ENCODE assay signal across 9 cellular contexts in the genomic region with DNA sequence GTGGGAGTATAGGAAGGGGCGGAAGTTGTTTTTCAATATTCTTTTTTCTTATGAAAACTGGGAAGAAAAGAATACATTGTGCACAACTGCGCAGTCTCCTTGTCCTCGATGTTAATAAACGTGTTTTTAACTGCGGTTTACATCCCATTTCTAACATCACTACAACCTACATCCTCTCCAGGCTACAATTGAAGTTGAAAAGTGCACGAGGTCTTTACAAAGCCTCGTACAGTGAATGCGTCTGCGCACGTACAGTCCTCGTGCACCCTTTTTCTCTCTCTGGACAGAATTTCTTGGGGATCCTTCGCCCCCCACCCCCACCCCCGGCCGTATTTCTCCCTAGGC.
DNase-seq lines count a peak whose midpoint lies in the region; ATAC-seq and TF ChIP-seq lines count a peak whose summit lies in the region.
"Had no signal": no experiment of that assay in that cellular context is flagged by ENCODE, and none has a peak within 500 bp of the region (broad histone marks: within the 10 kb centered on the region; RNA-seq: fewer than 3 reads in every experiment).

No MANE protein-coding gene starts in this region.

- H3K27ac ChIP-seq in brain microvascular endothelial cell (no peak overlapping the region), thyroid gland (no peak overlapping the region)

- in situ Hi-C loops in brain microvascular endothelial cell (cut with HindIII; ENCODE audit: low pct_ligation_motif_present, low sequenced_read_pairs): no loop called here

- TF ChIP-seq CTCF in brain microvascular endothelial cell (IDR thresholded peaks at IDR 0.05; ENCODE audit: low read depth, low read length, missing control alignments) (no peak), thyroid gland (IDR thresholded peaks at IDR 0.05) (no peak)

- H3K4me3 Mint-ChIP-seq in activated naive CD4-positive, alpha-beta T cell treated with anti-CD3 and anti-CD28 coated beads for 36 hours: peak overlapping the region; percentile 50

- no peak for DNase-seq in activated naive CD4-positive, alpha-beta T cell treated with anti-CD3 and anti-CD28 coated beads for 36 hours
- no peak for DNase-seq in activated naive CD4-positive, alpha-beta T cell (lab: John Stamatoyannopoulos, UW)
- DNase-seq in brain microvascular endothelial cell (no peak), thyroid gland (no peak), amygdala (lab: John Stamatoyannopoulos, UW) (no peak)
- DNase-seq: NCI-H446 treated with DMSO at 0.1 percent for 48 hours had no signal

- H3K4me3 ChIP-seq in brain microvascular endothelial cell (ENCODE audit: low read depth, low read length) (peak overlapping the region; percentile 53), mononuclear cell (ENCODE audit: low read length) (peak overlapping the region; percentile 16), thyroid gland (replicated peaks in 1 of 3) (peak overlapping the region in 2 of 3 donors; percentile 20 to 31)

- H3K36me3 Mint-ChIP-seq in activated naive CD4-positive, alpha-beta T cell treated with anti-CD3 and anti-CD28 coated beads for 36 hours (ENCODE audit: low read depth): no peaks in the 10 kb centered on the region

- H3K27me3 Mint-ChIP-seq in activated naive CD4-positive, alpha-beta T cell treated with anti-CD3 and anti-CD28 coated beads for 36 hours (ENCODE audit: low read depth): peaks cover 40% of the 10 kb centered on the region

- H3K4me1 Mint-ChIP-seq in activated naive CD4-positive, alpha-beta T cell treated with anti-CD3 and anti-CD28 coated beads for 36 hours (ENCODE audit: low read depth): peaks cover 15% of the 10 kb centered on the region

- H3K36me3 ChIP-seq in brain microvascular endothelial cell (replicated peaks): no peaks in the 10 kb centered on the region
- H3K36me3 ChIP-seq in thyroid gland: no peaks in the 10 kb centered on the region

- H3K27me3 ChIP-seq in brain microvascular endothelial cell (replicated peaks): no peaks in the 10 kb centered on the region
- peaks cover 30% of the 10 kb centered on the region for H3K27me3 ChIP-seq in mononuclear cell (ENCODE audit: insufficient read depth, low read length)
- H3K27me3 ChIP-seq in thyroid gland: no peaks in the 10 kb centered on the region

- no peak overlapping the region for H3K27ac Mint-ChIP-seq in activated naive CD4-positive, alpha-beta T cell treated with anti-CD3 and anti-CD28 coated beads for 36 hours

- peaks cover 12% of the 10 kb centered on the region for H3K4me1 ChIP-seq in mononuclear cell (ENCODE audit: insufficient read depth, low read length)
- peaks cover 3 to 4% of the 10 kb centered on the region in 2 donors for H3K4me1 ChIP-seq in thyroid gland

- peaks cover 3% of the 10 kb centered on the region for H3K9me3 Mint-ChIP-seq in activated naive CD4-positive, alpha-beta T cell treated with anti-CD3 and anti-CD28 coated beads for 36 hours

- CTCF ChIA-PET in activated naive CD4-positive, alpha-beta T cell treated with anti-CD3 and anti-CD28 coated beads for 36 hours (lab: Charles Lee): interaction anchor here (0.6 to 3.0 kb wide), 5 partner anchors 9 to 808 kb away, joined by 3 to 20 read pairs (median 4); no protein-coding TSS in a partner anchor

- no peaks in the 10 kb centered on the region for H3K9me3 ChIP-seq in mononuclear cell (ENCODE audit: low read depth, low read length)
- H3K9me3 ChIP-seq in thyroid gland: no peaks in the 10 kb centered on the region

- ATAC-seq in HG02884 (IDR thresholded peaks at IDR 0.05; ENCODE audit: unreplicated experiment) (no peak), GM21515 (IDR thresholded peaks at IDR 0.05; ENCODE audit: unreplicated experiment) (no peak)

- intact Hi-C loops in activated naive CD4-positive, alpha-beta T cell treated with anti-CD3 and anti-CD28 coated beads for 36 hours (cut with micrococcal nuclease): loop anchor here (1.0 kb wide), 1 partner anchor 20 kb away; no protein-coding TSS in a partner anchor
- intact Hi-C loops in thyroid gland (cut with DNase I): no loop called here

- 18 to 23% methylated on average over 14 of the region's 14 CpGs for WGBS in thyroid gland, 2 donors

- no peak for TF ChIP-seq POLR2A in thyroid gland (IDR thresholded peaks at IDR 0.05)
